8 cellular contexts compared by ENCODE assay signal in the genomic region with DNA sequence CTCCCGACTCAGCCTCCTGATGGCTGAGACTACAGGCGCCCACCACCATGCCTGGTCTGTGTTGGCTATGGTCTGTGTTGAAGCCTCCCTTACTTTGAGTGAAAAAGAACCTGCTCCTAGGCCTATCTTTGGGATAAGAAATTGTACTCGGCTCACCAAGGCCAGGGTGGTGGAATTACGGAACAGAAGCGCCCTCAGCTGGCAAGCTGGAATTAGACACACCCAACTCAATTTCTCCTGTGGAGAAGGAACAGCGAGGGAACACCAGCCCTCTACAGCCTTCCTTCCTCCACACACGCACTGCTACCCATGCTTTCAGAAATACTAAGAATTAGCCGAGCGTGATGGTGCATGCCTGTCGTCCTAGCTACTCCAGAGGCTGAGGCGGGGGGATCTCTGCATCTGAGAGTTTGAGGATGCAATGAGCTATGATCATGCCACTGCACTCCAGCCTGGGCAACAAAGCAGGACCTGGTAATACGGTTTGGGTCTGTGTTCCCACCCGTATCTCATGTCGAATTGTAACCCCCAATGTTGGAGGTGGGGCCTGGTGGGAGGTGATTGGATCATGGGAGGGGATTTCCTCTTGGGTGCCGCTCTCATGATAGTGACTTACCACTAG. TPM values are rescaled to one million over a fixed set of nuclear protein-coding genes. Genes with fewer than 3 reads are reported as not detected.
DNase-seq lines count a peak whose midpoint lies in the region; ATAC-seq, FAIRE-seq and TF ChIP-seq lines count a peak whose summit lies in the region.

No MANE protein-coding gene starts in this region.

- ATAC-seq in HG02938 (IDR thresholded peaks at IDR 0.05; ENCODE audit: unreplicated experiment) (no peak), sciatic nerve (no peak)

- no peaks in the 10 kb centered on the region for H3K9me3 Mint-ChIP-seq in MCF 10A (ENCODE audit: unreplicated experiment)

- POLR2A ChIA-PET in MCF 10A (lab: Yijun Ruan, JAX), result no interaction called here

- H3K27me3 ChIP-seq in breast epithelium, result peaks cover 0 to 3% of the 10 kb centered on the region in 2 donors

- no peaks in the 10 kb centered on the region for H3K4me1 ChIP-seq in breast epithelium

- H3K4me3 Mint-ChIP-seq in MCF 10A (ENCODE audit: unreplicated experiment), result no peak overlapping the region

- CTCF ChIA-PET in MCF 10A (lab: Yijun Ruan, JAX), result interaction anchor here (0.6 to 16.9 kb wide), 35 partner anchors 8 to 1215 kb away, joined by 3 to 508 read pairs (median 4); no protein-coding TSS in a partner anchor

- H3K27me3 Mint-ChIP-seq in MCF 10A (ENCODE audit: insufficient read depth, unreplicated experiment), result no peaks in the 10 kb centered on the region

- no peaks in the 10 kb centered on the region for H3K36me3 ChIP-seq in breast epithelium

- intact Hi-C loops in MCF 10A (cut with micrococcal nuclease) (loop anchor here (1.0 kb wide), 4 partner anchors 90 to 454 kb away; no protein-coding TSS in a partner anchor), breast epithelium (cut with DNase I; ENCODE audit: low total_unique reads) (no loop called here), sciatic nerve (cut with DNase I) (no loop called here)

- no TSS peak for BruUV-seq in MCF 10A (replicated peaks; lab: Mats Ljungman, UMichigan)

- peak; percentile 66 for DNase-seq in MCF 10A (ENCODE audit: unreplicated experiment)
- DNase-seq in breast epithelium (ENCODE audit: low spot score in 2 of 2), result no peak
- DNase-seq in NCI-H146 (lab: John Stamatoyannopoulos, UW), result peak; percentile 60
- no peak for DNase-seq in astrocyte of the spinal cord (ENCODE audit: low read depth, low spot score)
- DNase-seq in midbrain (lab: John Stamatoyannopoulos, UW), result peak; percentile 13
- no peak for DNase-seq in sciatic nerve (ENCODE audit: low spot score)
- no peak for DNase-seq in RCC 7860 (ENCODE audit: low spot score)

- H3K36me3 Mint-ChIP-seq in MCF 10A (ENCODE audit: insufficient read depth, unreplicated experiment), result no peaks in the 10 kb centered on the region

- TF ChIP-seq POLR2A in breast epithelium (IDR thresholded peaks at IDR 0.05), result no peak

- peaks cover 0 to 5% of the 10 kb centered on the region in 2 donors for H3K9me3 ChIP-seq in breast epithelium

- no peak overlapping the region for H3K27ac Mint-ChIP-seq in MCF 10A (ENCODE audit: low read depth, unreplicated experiment)

- no peak overlapping the region for H3K4me3 ChIP-seq in breast epithelium
- H3K4me3 ChIP-seq in astrocyte of the spinal cord (ENCODE audit: low read depth, low read length), result no peak overlapping the region

- TF ChIP-seq CTCF in MCF 10A (IDR thresholded peaks at IDR 0.05; ENCODE audit: unreplicated experiment), result peak; percentile 73
- TF ChIP-seq CTCF in breast epithelium (IDR thresholded peaks at IDR 0.05), result no peak
- TF ChIP-seq CTCF in astrocyte of the spinal cord (IDR thresholded peaks at IDR 0.05; ENCODE audit: low read depth, low read length), result peak; percentile 40

- in situ Hi-C loops in astrocyte of the spinal cord (cut with HindIII; ENCODE audit: low sequenced_read_pairs), result no loop called here

- no peak overlapping the region for H3K27ac ChIP-seq in breast epithelium

- H3K4me1 Mint-ChIP-seq in MCF 10A (ENCODE audit: insufficient read depth, unreplicated experiment), result peaks cover 7% of the 10 kb centered on the region

- no peak for FAIRE-seq in RCC 7860 (lab: Jason Lieb, UNC)

RNA-seq across cellular contexts. Expression of a gene that starts 40.1 kb away (rescaled TPM):
- total RNA-seq in MCF 10A (2022) (50.1 and 57.3 TPM in 2 replicates), breast epithelium (10 to 100 TPM; 54.7 to 90.7 (median 67.8) TPM), sciatic nerve (62.4 TPM)

Comparison
In these comparisons a context has a peak if more than half of its experiments do, and no peak if none do; other contexts are left out.
1. DNase-seq: peak in MCF 10A (single experiment), NCI-H146 (single experiment) and midbrain (single experiment); none in breast epithelium (0 of 2), astrocyte of the spinal cord (single experiment), sciatic nerve (single experiment) and RCC 7860 (single experiment).
2. CTCF ChIP-seq: peak in MCF 10A (single experiment) and astrocyte of the spinal cord (single experiment); none in breast epithelium (0 of 3).